In the genomic region with DNA sequence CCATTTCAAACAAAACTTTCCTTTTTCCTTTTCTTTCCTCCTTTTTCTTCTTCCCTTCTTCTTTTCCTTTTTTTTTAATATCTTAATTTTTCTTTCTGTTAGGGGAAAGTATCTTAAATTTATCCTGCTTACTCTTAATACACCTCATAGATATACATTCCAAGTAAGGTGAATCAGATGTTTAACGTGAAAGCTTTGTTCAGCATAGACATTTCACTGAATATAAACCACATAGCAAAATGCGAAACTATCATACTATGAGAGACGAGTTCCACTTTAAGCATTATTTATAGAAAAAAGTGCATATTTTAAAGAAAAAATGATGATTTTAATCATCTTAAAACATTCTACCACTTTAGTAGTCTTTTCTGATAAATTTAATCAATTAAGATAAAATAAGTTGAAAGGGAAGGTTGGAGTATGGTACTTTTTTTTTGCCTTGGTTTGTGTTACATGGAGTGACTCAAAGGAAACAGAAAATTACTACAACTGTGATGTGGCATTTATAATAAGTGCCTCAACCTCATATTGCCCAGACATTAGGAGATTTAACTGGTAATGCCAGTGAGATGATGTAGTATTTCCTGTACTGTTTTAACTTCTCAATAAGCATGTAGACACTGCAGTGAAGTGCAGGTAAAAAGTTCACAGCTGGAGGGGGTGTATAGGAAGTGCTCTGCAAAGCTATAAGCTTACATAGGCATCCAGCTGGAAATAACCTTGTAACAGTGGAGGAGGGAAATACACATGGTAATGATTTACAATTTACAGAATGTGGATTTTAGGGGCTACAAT, we compare ENCODE assay signal across 10 cellular contexts.
DNase-seq lines count a peak whose midpoint lies in the region; ATAC-seq and TF ChIP-seq lines count a peak whose summit lies in the region.
"Had no signal": no experiment of that assay in that cellular context is flagged by ENCODE, and none has a peak within 500 bp of the region (broad histone marks: within the 10 kb centered on the region; RNA-seq: fewer than 3 reads in every experiment).

No MANE protein-coding gene starts in this region.

- H3K36me3 ChIP-seq in Caco-2 (ENCODE audit: control insufficient read depth, insufficient read depth, low read length) = no peaks in the 10 kb centered on the region
- H3K36me3 ChIP-seq: pancreas had no signal

- CTCF ChIA-PET in Caco-2 (lab: Charles Lee) = interaction anchor here (0.7 to 0.8 kb wide), 2 partner anchors 94 to 281 kb away, joined by 3 read pairs; a partner anchor contains a TSS

- no peaks in the 10 kb centered on the region for H3K9me3 ChIP-seq in T-helper 17 cell (ENCODE audit: control insufficient read depth, low read length, poor library complexity, severe bottlenecking)
- H3K9me3 ChIP-seq in Caco-2 = no peaks in the 10 kb centered on the region
- H3K9me3 ChIP-seq: pancreas had no signal

- H3K27me3 Mint-ChIP-seq in T-helper 17 cell = no peaks in the 10 kb centered on the region
- no peaks in the 10 kb centered on the region for H3K27me3 Mint-ChIP-seq in Caco-2 (ENCODE audit: insufficient read depth, unreplicated experiment)

- TF ChIP-seq CTCF in HFF-Myc (IDR thresholded peaks at IDR 0.05; ENCODE audit: low read depth, low read length, missing control alignments) (no peak), Caco-2 (IDR thresholded peaks at IDR 0.05; ENCODE audit: insufficient read depth in 1 of 2, low read depth in 1 of 2, low read length in 1 of 2, severe bottlenecking in 1 of 2, unreplicated experiment in 1 of 2) (no peak)

- H3K36me3 Mint-ChIP-seq in T-helper 17 cell (ENCODE audit: low read depth) = peaks cover 4% of the 10 kb centered on the region
- no peaks in the 10 kb centered on the region for H3K36me3 Mint-ChIP-seq in Caco-2 (ENCODE audit: insufficient read depth, unreplicated experiment)

- H3K4me1 ChIP-seq in Caco-2 = 0 out of 2 replicates have a peak, but pooled peaks cover 4% of the 10 kb centered on the region
- H3K4me1 ChIP-seq: pancreas had no signal

- DNase-seq in HFF-Myc (ENCODE audit: extremely low read depth, low read depth) (peak; percentile 54), T-helper 17 cell (no peak), lung microvascular endothelial cell (ENCODE audit: low read depth in 2 of 2) (peak; percentile 47 to 68), Caco-2 (no peak), GM19240 (ENCODE audit: insufficient read length, low spot score) (no peak), Right ventricle myocardium superior (no peak), nucleus accumbens (lab: John Stamatoyannopoulos, UW) (no peak)
- DNase-seq: NCI-H2081 treated with DMSO at 0.1 percent for 48 hours, pancreas had no signal

- peaks cover 36% of the 10 kb centered on the region for H3K4me1 Mint-ChIP-seq in T-helper 17 cell
- peaks cover 20% of the 10 kb centered on the region for H3K4me1 Mint-ChIP-seq in Caco-2 (ENCODE audit: low read depth, unreplicated experiment)

- H3K9me3 Mint-ChIP-seq in Caco-2 (ENCODE audit: unreplicated experiment) = no peaks in the 10 kb centered on the region

- H3K4me3 ChIP-seq in HFF-Myc (replicated peaks; ENCODE audit: low read depth, low read length) (no peak overlapping the region), Caco-2 (ENCODE audit: low read depth, low read length) (no peak overlapping the region)
- H3K4me3 ChIP-seq: pancreas had no signal

- H3K4me3 Mint-ChIP-seq in T-helper 17 cell (no peak overlapping the region), Caco-2 (ENCODE audit: unreplicated experiment) (no peak overlapping the region)

- peak; percentile 88 for ATAC-seq in GM18511 (IDR thresholded peaks at IDR 0.05; ENCODE audit: unreplicated experiment)
- peak; percentile 87 for ATAC-seq in T-helper 17 cell
- ATAC-seq in Right ventricle myocardium superior (ENCODE audit: poor library complexity) = no peak

- H3K27ac Mint-ChIP-seq in T-helper 17 cell (peak overlapping the region; percentile 91), Caco-2 (ENCODE audit: unreplicated experiment) (no peak overlapping the region)

- H3K27me3 ChIP-seq in Caco-2 (replicated peaks; ENCODE audit: control insufficient read depth, insufficient read depth, low read length) = no peaks in the 10 kb centered on the region
- H3K27me3 ChIP-seq: pancreas had no signal

- intact Hi-C loops in Caco-2 (cut with micrococcal nuclease; ENCODE audit: unreplicated experiment) = no loop called here
- intact Hi-C loops in Right ventricle myocardium superior (cut with DNase I) = no loop called here

- POLR2A ChIA-PET in Caco-2 (lab: Charles Lee) = no interaction called here

- no TSS peak for BruUV-seq in Caco-2 (replicated peaks; lab: Mats Ljungman, UMichigan)

Comparison
In these comparisons a context has a peak if more than half of its experiments do, and no peak if none do; other contexts are left out.
1. DNase-seq: peak in HFF-Myc (single experiment) and lung microvascular endothelial cell (2 of 2); none in T-helper 17 cell (0 of 3), Caco-2 (0 of 2), GM19240 (single experiment), Right ventricle myocardium superior (single experiment) and nucleus accumbens (0 of 56).